Comparison of ENCODE assay signal across 10 cellular contexts in genomic region chr22:37892566-37893338, GRCh38. TPM values are rescaled to one million over a fixed set of nuclear protein-coding genes. Genes with fewer than 3 reads are reported as not detected.
DNase-seq lines count a peak whose midpoint lies in the region; ATAC-seq, FAIRE-seq and TF ChIP-seq lines count a peak whose summit lies in the region.
"Had no signal": no experiment of that assay in that cellular context is flagged by ENCODE, and none has a peak within 500 bp of the region (broad histone marks: within the 10 kb centered on the region; RNA-seq: fewer than 3 reads in every experiment).

No MANE protein-coding gene starts in this region.

- no peak for TF ChIP-seq RAD21 in H1 (IDR thresholded peaks at IDR 0.05 in 1 of 2, conservative IDR thresholded peaks at IDR 0.05 in 1 of 2; ENCODE audit: low read depth in 2 of 2, low read length in 2 of 2)

- no peak overlapping the region for H4K5ac ChIP-seq in H1 (ENCODE audit: insufficient read length, low read depth, low read length)

- H3K36me3 ChIP-seq in H1 (ENCODE audit: control insufficient read depth in 2 of 4, insufficient read depth in 4 of 4, low read length in 3 of 4) (peaks cover 12 to 26% (median 21%) of the 10 kb centered on the region in 4 experiments), suprapubic skin (peaks cover 32% of the 10 kb centered on the region)

- no peak overlapping the region for H3K23ac ChIP-seq in H1 (ENCODE audit: insufficient read length)

- H4K8ac ChIP-seq in H1 (ENCODE audit: extremely low read depth, insufficient read depth, low read length): no peak overlapping the region

- no peak overlapping the region for H2BK20ac ChIP-seq in H1 (ENCODE audit: low read length)

- ATAC-seq in GM21526 (IDR thresholded peaks at IDR 0.05; ENCODE audit: low FRiP score, unreplicated experiment): no peak

- H3K79me1 ChIP-seq in H1 (ENCODE audit: low read depth, low read length): no peaks in the 10 kb centered on the region; the same call in 1 of the 2 replicates

- H3K27me3 ChIP-seq in H1 (replicated peaks in 1 of 4; ENCODE audit: control insufficient read depth in 3 of 4, extremely low read depth in 1 of 4, insufficient read depth in 3 of 4, low read length in 3 of 4) (no peaks in the 10 kb centered on the region), suprapubic skin (no peaks in the 10 kb centered on the region)

- H2BK5ac ChIP-seq in H1 (ENCODE audit: low read depth, low read length): 0 out of 2 replicates have a peak overlapping the region, but pooled peaks have one; percentile 61

- no peak overlapping the region for H3K14ac ChIP-seq in H1 (ENCODE audit: insufficient read length)

- TF ChIP-seq CTCF in H1 (IDR thresholded peaks at IDR 0.05; ENCODE audit: control extremely low read depth in 1 of 3, insufficient read depth in 1 of 3, low read depth in 1 of 3, low read length in 3 of 3) (no peak), suprapubic skin (IDR thresholded peaks at IDR 0.05) (no peak)

- H3K9me3 ChIP-seq in H1 (ENCODE audit: insufficient read depth in 2 of 2, low read depth in 1 of 2, low read length in 1 of 2) (no peaks in the 10 kb centered on the region), suprapubic skin (no peaks in the 10 kb centered on the region)

- H2AFZ ChIP-seq in H1 (ENCODE audit: low read length): no peak overlapping the region

- no peak overlapping the region; a peak in 2 of 7 replicates for H3K9ac ChIP-seq in H1 (replicated peaks in 1 of 4; ENCODE audit: extremely low read depth in 1 of 4, low read depth in 3 of 4, low read length in 3 of 4)

- H3K79me2 ChIP-seq in H1 (ENCODE audit: control insufficient read depth in 1 of 2, insufficient read depth in 2 of 2, low read length in 2 of 2): no peaks in the 10 kb centered on the region

- CTCF ChIA-PET in H1 (lab: Charles Lee; ENCODE audit: partially characterized antibody): interaction anchor here (1.0 to 15.4 kb wide), 6 partner anchors 10 to 74 kb away, joined by 3 to 158 read pairs (median 9); partner anchors contain the start of gene MICALL1

- H3K56ac ChIP-seq in H1 (replicated peaks; ENCODE audit: insufficient read length, low read depth, low read length): no peak overlapping the region

- H2BK15ac ChIP-seq in H1 (ENCODE audit: low read length): 0 out of 2 replicates have a peak overlapping the region, but pooled peaks have one; percentile 61

- no peak overlapping the region for H3K4ac ChIP-seq in H1 (replicated peaks; ENCODE audit: insufficient read length, low read depth, low read length)

- H3K27ac ChIP-seq in H1 (ENCODE audit: low read depth, low read length) (no peak overlapping the region; the same call in 1 of the 2 replicates), suprapubic skin (peak overlapping the region; percentile 82)

- H2AK5ac ChIP-seq in H1 (ENCODE audit: low read depth, low read length): no peak overlapping the region

- no peak for TF ChIP-seq POLR2A in H1 (IDR thresholded peaks at IDR 0.05; ENCODE audit: control extremely low read depth in 1 of 2, low read depth in 2 of 2, low read length in 2 of 2)
- TF ChIP-seq POLR2A in suprapubic skin (IDR thresholded peaks at IDR 0.05): no peak

- H3K18ac ChIP-seq in H1 (ENCODE audit: extremely low read depth, low read length): no peak overlapping the region

- no peaks in the 10 kb centered on the region for H3K23me2 ChIP-seq in H1 (ENCODE audit: low read depth, low read length)

- DNase-seq in NCI-H2029 treated with DMSO at 0.1 percent for 48 hours (lab: John Stamatoyannopoulos, UW) (peak; percentile 73), NCI-H2029 (lab: John Stamatoyannopoulos, UW) (no peak), H1 (ENCODE audit: low read depth in 1 of 2, low spot score in 2 of 2) (no peak), midbrain (lab: John Stamatoyannopoulos, UW) (peak; percentile 89), suprapubic skin (ENCODE audit: low spot score in 2 of 2) (no peak), NCI-H524 treated with DMSO at 0.1 percent for 48 hours (lab: John Stamatoyannopoulos, UW) (no peak), RCC 7860 (ENCODE audit: low spot score) (no peak)
- DNase-seq: dermis blood vessel endothelial cell had no signal

- H3K4me3 ChIP-seq in H1 (ENCODE audit: extremely low read depth in 1 of 4, insufficient read depth in 2 of 4, low read depth in 3 of 4, low read length in 4 of 4) (no peak overlapping the region), suprapubic skin (no peak overlapping the region)

- H4K91ac ChIP-seq in H1 (replicated peaks; ENCODE audit: insufficient read length, low read length): no peak overlapping the region

- no peak overlapping the region for H2BK120ac ChIP-seq in H1 (replicated peaks; ENCODE audit: low read depth, low read length)

- TF ChIP-seq EP300 in H1 (IDR thresholded peaks at IDR 0.05; ENCODE audit: borderline replicate concordance in 1 of 2, low read depth in 2 of 2, low read length in 2 of 2): no peak
- no peak for TF ChIP-seq EP300 in suprapubic skin (IDR thresholded peaks at IDR 0.05)

- H3K4me1 ChIP-seq in H1 (replicated peaks in 1 of 4; ENCODE audit: control insufficient read depth in 3 of 4, insufficient read depth in 4 of 4, low read length in 3 of 4): peaks cover 10 to 17% (median 14%) of the 10 kb centered on the region in 4 experiments
- H3K4me1 ChIP-seq in suprapubic skin: peaks cover 64% of the 10 kb centered on the region

- 0 out of 2 replicates have a peak overlapping the region, but pooled peaks have one; percentile 17 for H2BK12ac ChIP-seq in H1 (ENCODE audit: low read depth, low read length)

- H4K20me1 ChIP-seq in H1 (replicated peaks in 1 of 2; ENCODE audit: control insufficient read depth in 1 of 2, insufficient read depth in 2 of 2, low read length in 2 of 2): peaks cover 0 to 2% of the 10 kb centered on the region in 2 experiments

- WGBS in H1 (ENCODE audit: extremely low coverage in 1 of 2, insufficient coverage in 1 of 2, insufficient read length in 1 of 2, insufficient replicate concordance in 2 of 2, low coverage in 1 of 2, low lambda C conversion rate in 2 of 2, missing lambda C conversion rate in 1 of 2), 2 experiments: 89% methylated on average over 7 of the region's 7 CpGs; no CpG with 5 or more reads in 1 of the 2 experiments
- WGBS in suprapubic skin: 40% methylated on average over 7 of the region's 7 CpGs

- POLR2A ChIA-PET in H1 (lab: Charles Lee; ENCODE audit: partially characterized antibody): interaction anchor here (0.9 to 9.8 kb wide), 17 partner anchors 8 to 211 kb away, joined by 3 to 150 read pairs (median 4); partner anchors contain the start of genes ANKRD54 and MICALL1

- no peak overlapping the region for H3K4me2 ChIP-seq in H1 (ENCODE audit: insufficient read depth in 1 of 2, low read depth in 2 of 2, low read length in 2 of 2)

- FAIRE-seq in H1 (lab: Jason Lieb, UNC) (no peak), RCC 7860 (lab: Jason Lieb, UNC) (no peak)
- FAIRE-seq: A204.1 had no signal

TF ChIP-seq in H1, 55 proteins besides CTCF, POLR2A, EP300 and RAD21:
- TF ChIP-seq POLR2AphosphoS5 (IDR thresholded peaks at IDR 0.05; ENCODE audit: low read depth, low read length) (0 out of 2 replicates have a peak, but pooled peaks have one; percentile 5), EGR1 (IDR thresholded peaks at IDR 0.05; ENCODE audit: borderline replicate concordance, low read depth, low read length) (no peak)

RNA-seq across cellular contexts. Expression of gene MICALL1, which starts 13.3 kb away (rescaled TPM):
- total RNA-seq in H1 (2021; fragmentation: NEBNext Ultra II Directional; extraction: Animal tissue kit (Norgen Biotek cat#: 25700)): 25.8 and 32.1 TPM in 2 replicates
- polyA plus RNA-seq in H1 (2011; rRNA removed): 17.7 and 23.4 TPM in 2 replicates
- 14.9 TPM for polyA plus RNA-seq in H1 (2011; cell fraction: cytosol; rRNA removed)
- polyA plus RNA-seq in H1 (2011; cell fraction: nucleus; rRNA removed): 22.0 TPM
- polyA plus RNA-seq in H1 (2012, experiment 1 of 2): 15.6 to 22.2 TPM (median 20.4 TPM) in 4 replicates
- 17.6 TPM for polyA plus RNA-seq in H1 (2012, experiment 2 of 2)
- 14.6 TPM for polyA plus RNA-seq in H1 (2013, experiment 1 of 2)
- 15.0 TPM for polyA plus RNA-seq in H1 (2013, experiment 2 of 2)
- polyA minus RNA-seq in H1 (2011; rRNA and poly(A)+ RNA removed): 19.8 and 22.6 TPM in 2 replicates
- polyA minus RNA-seq in H1 (2011; cell fraction: cytosol; rRNA and poly(A)+ RNA removed): 31.2 TPM
- 15.0 TPM for polyA minus RNA-seq in H1 (2011; cell fraction: nucleus; rRNA and poly(A)+ RNA removed)
- 100 to 1,000 TPM; 125 to 157 (median 131) TPM for total RNA-seq in suprapubic skin

RNA-seq across cellular contexts. Expression of gene EIF3L, which starts 43.5 kb away (rescaled TPM):
- total RNA-seq in H1 (2021; fragmentation: NEBNext Ultra II Directional; extraction: Animal tissue kit (Norgen Biotek cat#: 25700)): 622 and 639 TPM in 2 replicates
- polyA plus RNA-seq in H1 (2011; rRNA removed): 588 and 886 TPM in 2 replicates
- polyA plus RNA-seq in H1 (2011; cell fraction: cytosol; rRNA removed): 739 TPM
- 433 TPM for polyA plus RNA-seq in H1 (2011; cell fraction: nucleus; rRNA removed)
- polyA plus RNA-seq in H1 (2012, experiment 1 of 2): 891 to 952 TPM (median 929 TPM) in 4 replicates
- polyA plus RNA-seq in H1 (2012, experiment 2 of 2): 202 TPM
- 533 TPM for polyA plus RNA-seq in H1 (2013, experiment 1 of 2)
- polyA plus RNA-seq in H1 (2013, experiment 2 of 2): 561 TPM
- 1,196 and 1,601 TPM in 2 replicates for polyA minus RNA-seq in H1 (2011; rRNA and poly(A)+ RNA removed)
- polyA minus RNA-seq in H1 (2011; cell fraction: cytosol; rRNA and poly(A)+ RNA removed): 274 TPM
- polyA minus RNA-seq in H1 (2011; cell fraction: nucleus; rRNA and poly(A)+ RNA removed): 247 TPM
- 100 to 1,000 TPM; 379 to 589 (median 576) TPM for total RNA-seq in suprapubic skin

RNA-seq across cellular contexts. Expression of gene ANKRD54, which starts 48.6 kb away (rescaled TPM):
- 13.3 and 13.7 TPM in 2 replicates for total RNA-seq in H1 (2021; fragmentation: NEBNext Ultra II Directional; extraction: Animal tissue kit (Norgen Biotek cat#: 25700))
- polyA plus RNA-seq in H1 (2011; rRNA removed): 16.7 and 18.8 TPM in 2 replicates
- 22.3 TPM for polyA plus RNA-seq in H1 (2011; cell fraction: cytosol; rRNA removed)
- 26.7 TPM for polyA plus RNA-seq in H1 (2011; cell fraction: nucleus; rRNA removed)
- polyA plus RNA-seq in H1 (2012, experiment 1 of 2): 9.5 to 15.4 TPM (median 13.8 TPM) in 4 replicates
- polyA plus RNA-seq in H1 (2012, experiment 2 of 2): 11.9 TPM
- polyA plus RNA-seq in H1 (2013, experiment 1 of 2): 12.3 TPM
- polyA plus RNA-seq in H1 (2013, experiment 2 of 2): 12.1 TPM
- 8.4 and 11.3 TPM in 2 replicates for polyA minus RNA-seq in H1 (2011; rRNA and poly(A)+ RNA removed)
- 12.0 TPM for polyA minus RNA-seq in H1 (2011; cell fraction: cytosol; rRNA and poly(A)+ RNA removed)
- polyA minus RNA-seq in H1 (2011; cell fraction: nucleus; rRNA and poly(A)+ RNA removed): 10.5 TPM
- 10 to 100 TPM; 22.7 to 38.6 (median 32.7) TPM for total RNA-seq in suprapubic skin

Comparison
In these comparisons a context has a peak if more than half of its experiments do, and no peak if none do; other contexts are left out.
1. DNase-seq: peak in NCI-H2029 treated with DMSO at 0.1 percent for 48 hours (single experiment) and midbrain (single experiment); none in NCI-H2029 (single experiment), H1 (0 of 2), suprapubic skin (0 of 2), NCI-H524 treated with DMSO at 0.1 percent for 48 hours (single experiment) and RCC 7860 (single experiment).